Comparison of ENCODE assay signal across 8 cellular contexts in genomic region chr16:58249780-58250478, GRCh38.
DNase-seq lines count a peak whose midpoint lies in the region; ATAC-seq and TF ChIP-seq lines count a peak whose summit lies in the region.

No MANE protein-coding gene starts in this region.

- H3K4me3 ChIP-seq in brain microvascular endothelial cell (ENCODE audit: low read depth, low read length) (peak overlapping the region; percentile 74), skin epidermis (peak overlapping the region; percentile 45 to 75 (median 53))

- in situ Hi-C loops in brain microvascular endothelial cell (cut with HindIII; ENCODE audit: low pct_ligation_motif_present, low sequenced_read_pairs) = no loop called here

- DNase-seq in NCI-H187 (lab: John Stamatoyannopoulos, UW) (peak; percentile 23 to 27), NCI-H187 treated with DMSO at 0.1 percent for 48 hours (lab: John Stamatoyannopoulos, UW) (no peak), NCI-H146 treated with DMSO at 0.1 percent for 48 hours (lab: John Stamatoyannopoulos, UW; ENCODE audit: unreplicated experiment) (peak; percentile 41), UCSD-AML1 (lab: John Stamatoyannopoulos, UW; ENCODE audit: unreplicated experiment) (peak; percentile 82), brain microvascular endothelial cell (peak; percentile 60), iPS-NIHi11 (ENCODE audit: low spot score) (peak; percentile 98)

- H3K27me3 ChIP-seq in brain microvascular endothelial cell (replicated peaks) = no peaks in the 10 kb centered on the region

- no peaks in the 10 kb centered on the region for H3K36me3 ChIP-seq in brain microvascular endothelial cell (replicated peaks)

- TF ChIP-seq CTCF in brain microvascular endothelial cell (IDR thresholded peaks at IDR 0.05; ENCODE audit: low read depth, low read length, missing control alignments) = no peak

- H3K27ac ChIP-seq in brain microvascular endothelial cell (peak overlapping the region; percentile 43), skin epidermis (peak overlapping the region in 13 of 21 experiments; percentile 14 to 82 (median 58))

- peak; percentile 88 for ATAC-seq in HG02840 (IDR thresholded peaks at IDR 0.05; ENCODE audit: low FRiP score, unreplicated experiment)
